ENCODE assay signal across 1 cellular context in the genomic region with DNA sequence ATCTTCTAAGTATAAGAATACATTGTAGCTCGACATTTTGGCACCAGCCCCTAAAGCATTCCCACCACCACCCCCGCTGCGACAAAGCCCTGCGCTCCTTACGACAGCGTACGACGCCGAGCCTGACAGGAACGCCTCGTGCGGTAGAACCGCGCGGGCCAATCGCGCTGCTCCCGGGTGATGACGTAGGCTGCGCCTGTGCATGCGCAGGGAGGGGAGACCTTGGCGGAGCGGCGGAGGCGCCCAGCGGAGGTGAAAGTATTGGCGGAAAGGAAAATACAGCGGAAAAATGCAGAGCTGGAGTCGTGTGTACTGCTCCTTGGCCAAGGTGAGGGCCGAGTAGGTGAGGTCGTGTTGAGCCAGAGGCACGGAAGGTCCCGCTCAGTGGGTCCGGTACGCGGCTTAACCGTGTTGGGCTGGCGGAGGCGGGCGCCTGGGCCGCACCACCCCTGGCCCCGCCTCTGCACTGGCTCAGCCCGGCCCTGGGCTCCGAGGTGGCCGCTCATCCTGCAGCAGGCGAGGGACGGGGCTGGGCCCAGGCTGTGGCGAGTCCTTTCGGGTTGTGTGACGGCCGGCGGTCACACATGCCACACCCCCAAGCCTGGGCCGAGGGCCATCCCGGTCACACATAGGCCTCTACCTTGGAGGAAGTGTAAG.
TF ChIP-seq lines count a peak whose summit lies in the region.

Gene DLD (plus strand): TSS at position 222 of the 657 bp plus-strand sequence. CDS start 68 bp downstream, at position 290.

TF ChIP-seq in K562, 482 proteins besides CTCF, POLR2A, EP300 and RAD21 (continued from another document and continues in another):
- no peak for TF ChIP-seq ZNF318 (IDR thresholded peaks at IDR 0.05; ENCODE audit: borderline replicate concordance in 1 of 2, low read depth in 1 of 2)
- TF ChIP-seq MXI1 (IDR thresholded peaks at IDR 0.05; ENCODE audit: low read depth, low read length) = peak; percentile 54; the same call in 1 of the 2 replicates
- TF ChIP-seq, protein P1, sequence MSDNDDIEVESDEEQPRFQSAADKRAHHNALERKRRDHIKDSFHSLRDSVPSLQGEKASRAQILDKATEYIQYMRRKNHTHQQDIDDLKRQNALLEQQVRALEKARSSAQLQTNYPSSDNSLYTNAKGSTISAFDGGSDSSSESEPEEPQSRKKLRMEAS (CRISPR knock-in tag; IDR thresholded peaks at IDR 0.05) = peak; percentile 92
- TF ChIP-seq MEIS2 (IDR thresholded peaks at IDR 0.05; ENCODE audit: partially characterized antibody) = peak; percentile 95
- no peak for TF ChIP-seq ZNF431 (CRISPR knock-in tag; IDR thresholded peaks at IDR 0.05)
- no peak for TF ChIP-seq SRSF1 (IDR thresholded peaks at IDR 0.05; ENCODE audit: low read depth, low read length)
- TF ChIP-seq EHMT2 (IDR thresholded peaks at IDR 0.05) = peak; percentile 46; the same call in 1 of the 2 replicates
- peak; percentile 97 for TF ChIP-seq MGA (IDR thresholded peaks at IDR 0.05)
- TF ChIP-seq ZNF407 (IDR thresholded peaks at IDR 0.05; ENCODE audit: low read depth) = no peak
- peak; percentile 90 to 92 for TF ChIP-seq MNT (conservative IDR thresholded peaks at IDR 0.05)
